ENCODE assay signal across 1 cellular context in genomic region chr6:2828629-2829028, GRCh38.
TF ChIP-seq lines count a peak whose summit lies in the region.

No MANE protein-coding gene starts in this region.

TF ChIP-seq in HepG2, 621 proteins besides CTCF, POLR2A, EP300 and RAD21 (continued from another document):
- no peak for TF ChIP-seq ZNF329 (CRISPR knock-in tag; IDR thresholded peaks at IDR 0.05; ENCODE audit: low read depth)
- TF ChIP-seq CEBPG (CRISPR knock-in tag; IDR thresholded peaks at IDR 0.05), result peak; percentile 50; the same call in 1 of the 2 replicates
- no peak for TF ChIP-seq ZNF639 (CRISPR knock-in tag; conservative IDR thresholded peaks at IDR 0.05)
